ENCODE assay signal across 8 cellular contexts in the genomic region with DNA sequence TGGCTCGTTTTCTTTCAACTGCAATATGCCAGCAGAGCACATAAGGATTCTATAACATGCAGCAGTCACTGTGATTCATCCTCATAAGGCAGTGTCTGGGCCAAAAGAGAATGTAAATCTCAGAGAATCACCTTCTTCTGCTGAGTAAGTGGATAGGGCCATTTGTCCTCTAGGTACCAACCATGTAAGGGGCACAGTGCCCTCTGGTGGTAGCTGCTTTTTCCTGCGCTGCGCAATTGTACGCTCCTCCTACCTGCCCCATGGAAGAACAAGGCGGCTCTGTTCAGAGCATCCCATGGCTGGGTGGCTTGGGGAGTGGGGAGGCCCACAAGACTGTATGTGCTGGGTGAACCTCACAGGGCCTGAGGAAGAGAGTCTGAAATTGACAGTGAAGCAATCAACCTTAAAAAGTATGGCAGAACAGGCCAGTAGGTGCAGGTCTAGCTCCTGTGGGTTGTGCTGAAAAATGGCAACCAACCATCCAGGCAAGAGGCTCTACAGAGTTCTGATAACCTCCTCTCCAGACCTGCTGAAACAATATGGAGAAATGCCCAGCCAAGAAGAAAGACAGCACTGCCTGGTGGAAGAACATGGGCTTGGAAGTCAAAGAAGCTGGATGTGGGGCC.
DNase-seq lines count a peak whose midpoint lies in the region; ATAC-seq and TF ChIP-seq lines count a peak whose summit lies in the region.

No MANE protein-coding gene starts in this region.

- CTCF ChIA-PET in AG04450 (lab: Charles Lee) = interaction anchor here (0.6 to 2.2 kb wide), 11 partner anchors 8 to 880 kb away, joined by 3 to 16 read pairs (median 4); no protein-coding TSS in a partner anchor

- ATAC-seq in GM18502 (IDR thresholded peaks at IDR 0.05; ENCODE audit: poor library complexity, unreplicated experiment) (peak; percentile 48), GM21423 (IDR thresholded peaks at IDR 0.05; ENCODE audit: unreplicated experiment) (no peak)

- H3K27ac ChIP-seq in AG04450 (ENCODE audit: low read depth, low read length) (no peak overlapping the region), SU-DHL-6 (ENCODE audit: low read depth, low read length) (no peak overlapping the region), sigmoid colon (no peak overlapping the region)

- no peaks in the 10 kb centered on the region for H3K4me1 ChIP-seq in sigmoid colon

- 22 to 38% methylated on average over 5 of the region's 5 CpGs for WGBS in sigmoid colon, 2 donors

- no peaks in the 10 kb centered on the region for H3K79me2 ChIP-seq in SU-DHL-6 (ENCODE audit: insufficient read depth, low read length)

- DNase-seq in AG04450 (ENCODE audit: low read depth, low spot score) (peak; percentile 58), HuH-7.5 (ENCODE audit: low spot score) (peak; percentile 12), astrocyte of the cerebellum (ENCODE audit: low read depth) (peak; percentile 78), hippocampal formation (lab: John Stamatoyannopoulos, UW) (peak; percentile 66 to 69), sigmoid colon (peak; percentile 74)

- POLR2A ChIA-PET in AG04450 (lab: Yijun Ruan, JAX) = no interaction called here

- intact Hi-C loops in sigmoid colon (cut with DNase I) = loop anchor here (5.0 kb wide), 1 partner anchor 767 kb away; no protein-coding TSS in a partner anchor

- in situ Hi-C loops in astrocyte of the cerebellum (cut with HindIII; ENCODE audit: low sequenced_read_pairs) = no loop called here

- H3K9ac ChIP-seq in SU-DHL-6 (ENCODE audit: low read length) = no peak overlapping the region

- H3K9me3 ChIP-seq in AG04450 (ENCODE audit: control insufficient read depth, insufficient read depth, low read length) = no peaks in the 10 kb centered on the region
- H3K9me3 ChIP-seq in SU-DHL-6 (ENCODE audit: insufficient read depth, low read length) = no peaks in the 10 kb centered on the region
- H3K9me3 ChIP-seq in sigmoid colon = no peaks in the 10 kb centered on the region

- H3K36me3 ChIP-seq in SU-DHL-6 (ENCODE audit: low read length) = no peaks in the 10 kb centered on the region
- H3K36me3 ChIP-seq in sigmoid colon = no peaks in the 10 kb centered on the region

- H4K20me1 ChIP-seq in SU-DHL-6 (ENCODE audit: low read depth, low read length) = no peaks in the 10 kb centered on the region

- H2AFZ ChIP-seq in SU-DHL-6 (ENCODE audit: low read depth, low read length, severe bottlenecking) = no peak overlapping the region

- TF ChIP-seq EP300 in sigmoid colon (IDR thresholded peaks at IDR 0.05) = no peak

- H3K4me3 ChIP-seq in AG04450 (ENCODE audit: low read depth, low read length) (no peak overlapping the region), SU-DHL-6 (ENCODE audit: insufficient read depth, low read length, poor library complexity, severe bottlenecking) (no peak overlapping the region), astrocyte of the cerebellum (ENCODE audit: low read depth, low read length) (no peak overlapping the region), sigmoid colon (no peak overlapping the region)

- TF ChIP-seq CTCF in AG04450 (IDR thresholded peaks at IDR 0.05; ENCODE audit: low read depth, low read length) (peak; percentile 84), SU-DHL-6 (IDR thresholded peaks at IDR 0.05; ENCODE audit: insufficient read depth, low read length, poor library complexity, severe bottlenecking) (peak; percentile 62), astrocyte of the cerebellum (IDR thresholded peaks at IDR 0.05; ENCODE audit: low read depth, low read length, missing control alignments) (peak; percentile 85), sigmoid colon (IDR thresholded peaks at IDR 0.05) (peak in 3 of 4 experiments; percentile 23 to 43 (median 36))

- H3K27me3 ChIP-seq in AG04450 (ENCODE audit: control insufficient read depth, insufficient read depth, low read length) = no peaks in the 10 kb centered on the region
- no peaks in the 10 kb centered on the region for H3K27me3 ChIP-seq in SU-DHL-6 (ENCODE audit: low read length)
- H3K27me3 ChIP-seq in sigmoid colon = no peaks in the 10 kb centered on the region

- H3K4me2 ChIP-seq in SU-DHL-6 (ENCODE audit: low read depth, low read length, poor library complexity, severe bottlenecking) = no peak overlapping the region

- H3F3A ChIP-seq in SU-DHL-6 (ENCODE audit: insufficient read depth) = no peaks in the 10 kb centered on the region

- TF ChIP-seq POLR2A in sigmoid colon (IDR thresholded peaks at IDR 0.05) = no peak

- H3K9me2 ChIP-seq in SU-DHL-6 (replicated peaks; ENCODE audit: insufficient read depth, low read length) = no peaks in the 10 kb centered on the region

Comparison
In these comparisons a context has a peak if more than half of its experiments do, and no peak if none do; other contexts are left out.
1. DNase-seq: peak in every context shown above with its lines; median percentile 78 in astrocyte of the cerebellum; 74 in sigmoid colon; 68 in hippocampal formation; 58 in AG04450; 12 in HuH-7.5.